In the genomic region with DNA sequence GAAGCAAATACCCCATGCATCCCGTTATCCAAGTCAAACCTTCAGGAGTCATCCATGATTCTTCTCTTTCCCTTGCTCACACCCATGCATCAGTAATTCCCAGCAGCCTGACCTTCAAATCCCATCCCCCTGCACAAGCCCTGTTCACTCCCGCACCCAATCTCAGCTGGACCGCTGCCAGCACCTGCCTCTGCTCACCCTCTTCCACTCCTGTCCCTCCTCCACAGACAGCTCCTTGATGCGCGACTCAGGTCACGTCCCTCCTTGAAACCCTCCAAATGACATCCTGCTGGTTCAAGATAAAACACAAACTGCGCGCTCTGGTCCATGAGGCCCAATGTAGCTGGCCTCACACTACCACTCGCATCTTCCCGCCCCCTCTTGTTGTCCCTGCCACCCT, we compare ENCODE assay signal across 26 cellular contexts.
"Had no signal": no experiment of that assay in that cellular context is flagged by ENCODE, and none has a peak within 500 bp of the region (broad histone marks: within the 10 kb centered on the region; RNA-seq: fewer than 3 reads in every experiment).

No MANE protein-coding gene starts in this region.

- ATAC-seq: activated CD4-positive, alpha-beta T cell treated with anti-CD3 and anti-CD28 coated beads for 36 hours; activated naive CD4-positive, alpha-beta T cell treated with anti-CD3 and anti-CD28 coated beads, Interleukin-2, amount 50 U/mL, for 72 hours; activated T-helper 17 cell treated with anti-CD3 and anti-CD28 coated beads, Interleukin-2, amount 50 U/mL, for 72 hours; effector memory CD8-positive, alpha-beta T cell; gastrocnemius medialis; stimulated activated effector memory CD8-positive, alpha-beta T cell treated with anti-CD3 and anti-CD28 coated beads, Interleukin-12 subunit alpha, Interleukin-12 subunit beta, amount 100 ng/mL, for 72 hours; stimulated activated naive CD8-positive, alpha-beta T cell treated with anti-CD3 and anti-CD28 coated beads, Interleukin-15, amount 100 ng/mL, for 72 hours had no signal

- H3K4me3 Mint-ChIP-seq: activated B cell treated with CpG ODN at 0.5 μM for 24 hours; activated CD4-positive, alpha-beta T cell treated with anti-CD3 and anti-CD28 coated beads for 36 hours; activated T-cell treated with anti-CD3 and anti-CD28 coated beads, Interleukin-2, amount 50 U/mL, for 24 hours; activated T-helper 17 cell treated with anti-CD3 and anti-CD28 coated beads, Interleukin-2, amount 50 U/mL, for 72 hours; central memory CD8-positive, alpha-beta T cell; effector memory CD8-positive, alpha-beta T cell; memory B cell; nephron progenitor cell; stimulated activated effector memory CD8-positive, alpha-beta T cell treated with anti-CD3 and anti-CD28 coated beads, Interleukin-12 subunit alpha, Interleukin-12 subunit beta, amount 100 ng/mL, for 72 hours; stimulated activated naive CD8-positive, alpha-beta T cell treated with anti-CD3 and anti-CD28 coated beads, Interleukin-15, amount 100 ng/mL, for 72 hours had no signal

- H3K36me3 ChIP-seq: ascending aorta, brain microvascular endothelial cell, gastrocnemius medialis, suprapubic skin, tibial nerve had no signal

- H3K27ac Mint-ChIP-seq: activated B cell treated with CpG ODN at 0.5 μM for 24 hours; activated CD4-positive, alpha-beta T cell treated with anti-CD3 and anti-CD28 coated beads for 36 hours; activated naive CD4-positive, alpha-beta T cell treated with anti-CD3 and anti-CD28 coated beads, Interleukin-2, amount 50 U/mL, for 72 hours; activated T-cell treated with anti-CD3 and anti-CD28 coated beads, Interleukin-2, amount 50 U/mL, for 24 hours; activated T-helper 17 cell treated with anti-CD3 and anti-CD28 coated beads, Interleukin-2, amount 50 U/mL, for 72 hours; effector memory CD8-positive, alpha-beta T cell; memory B cell; nephron progenitor cell; stimulated activated effector memory CD8-positive, alpha-beta T cell treated with anti-CD3 and anti-CD28 coated beads, Interleukin-12 subunit alpha, Interleukin-12 subunit beta, amount 100 ng/mL, for 72 hours; stimulated activated naive CD8-positive, alpha-beta T cell treated with anti-CD3 and anti-CD28 coated beads, Interleukin-15, amount 100 ng/mL, for 72 hours had no signal

- H3K9me3 ChIP-seq: ascending aorta, esophagus muscularis mucosa, gastrocnemius medialis, right lobe of liver, suprapubic skin, tibial nerve had no signal

- DNase-seq: activated B cell treated with CpG ODN at 0.5 μM for 24 hours; activated CD4-positive, alpha-beta T cell treated with anti-CD3 and anti-CD28 coated beads for 36 hours; activated CD4-positive, alpha-beta T cell treated with anti-CD3 and anti-CD28 coated beads, Interleukin-2, amount 50 U/mL, for 4 hours; activated CD8-positive, alpha-beta memory T cell treated with anti-CD3 and anti-CD28 coated beads for 24 hours; activated CD8-positive, alpha-beta memory T cell treated with anti-CD3 and anti-CD28 coated beads, Interleukin-2, amount 50 U/mL, for 4 hours; activated T-cell treated with anti-CD3 and anti-CD28 coated beads, Interleukin-2, amount 50 U/mL, for 24 hours; brain microvascular endothelial cell; effector memory CD8-positive, alpha-beta T cell; gastrocnemius medialis; hippocampal formation; kidney glomerular epithelial cell; nephron progenitor cell; posterior cingulate gyrus; right lobe of liver; stimulated activated CD4-positive, alpha-beta T cell treated with anti-CD3 and anti-CD28 coated beads, Interleukin-2, amount 100 ng/mL, for 24 hours; stimulated activated naive CD8-positive, alpha-beta T cell treated with anti-CD3 and anti-CD28 coated beads, Interleukin-15, amount 100 ng/mL, for 72 hours had no signal

- H3K4me3 ChIP-seq: ascending aorta, esophagus muscularis mucosa, gastrocnemius medialis, right lobe of liver, skin epidermis, suprapubic skin, tibial nerve had no signal

- H3K27me3 Mint-ChIP-seq: activated B cell treated with CpG ODN at 0.5 μM for 24 hours; activated CD4-positive, alpha-beta T cell treated with anti-CD3 and anti-CD28 coated beads for 36 hours; activated T-cell treated with anti-CD3 and anti-CD28 coated beads, Interleukin-2, amount 50 U/mL, for 24 hours; activated T-helper 17 cell treated with anti-CD3 and anti-CD28 coated beads, Interleukin-2, amount 50 U/mL, for 72 hours; central memory CD8-positive, alpha-beta T cell; effector memory CD8-positive, alpha-beta T cell; memory B cell; stimulated activated naive CD8-positive, alpha-beta T cell treated with anti-CD3 and anti-CD28 coated beads, Interleukin-15, amount 100 ng/mL, for 72 hours had no signal

- H3K27ac ChIP-seq: ascending aorta, brain microvascular endothelial cell, right lobe of liver, skin epidermis, suprapubic skin, tibial nerve had no signal

- H3K9me3 Mint-ChIP-seq: activated B cell treated with CpG ODN at 0.5 μM for 24 hours; activated T-cell treated with anti-CD3 and anti-CD28 coated beads, Interleukin-2, amount 50 U/mL, for 24 hours; activated T-helper 17 cell treated with anti-CD3 and anti-CD28 coated beads, Interleukin-2, amount 50 U/mL, for 72 hours; central memory CD8-positive, alpha-beta T cell; effector memory CD8-positive, alpha-beta T cell; memory B cell; nephron progenitor cell; stimulated activated effector memory CD8-positive, alpha-beta T cell treated with anti-CD3 and anti-CD28 coated beads, Interleukin-12 subunit alpha, Interleukin-12 subunit beta, amount 100 ng/mL, for 72 hours; stimulated activated naive CD8-positive, alpha-beta T cell treated with anti-CD3 and anti-CD28 coated beads, Interleukin-15, amount 100 ng/mL, for 72 hours had no signal

- H3K4me1 ChIP-seq: right lobe of liver had no signal

- H3K27me3 ChIP-seq: ascending aorta, brain microvascular endothelial cell, esophagus muscularis mucosa, gastrocnemius medialis, right lobe of liver, suprapubic skin, tibial nerve had no signal
